ENCODE assay signal across 37 cellular contexts in the genomic region with DNA sequence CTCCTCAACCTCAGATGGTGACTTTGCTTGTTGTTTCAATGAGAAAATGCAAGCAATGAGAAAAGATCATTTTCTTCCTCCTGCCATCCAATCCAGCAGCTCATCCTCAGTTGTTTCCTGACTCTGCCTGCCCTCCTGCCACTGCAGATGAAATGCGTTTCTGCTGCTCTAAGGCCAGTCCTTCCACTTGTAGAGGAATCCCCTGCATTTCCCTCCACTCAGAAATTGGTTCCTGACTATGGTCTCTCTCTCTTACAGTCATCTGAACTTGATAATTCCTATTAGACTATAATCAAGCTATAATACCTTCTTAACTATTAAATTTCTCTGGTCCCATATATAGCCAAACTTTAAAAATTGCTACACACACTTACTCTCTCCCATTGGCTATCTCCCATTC. TPM values are rescaled to one million over a fixed set of nuclear protein-coding genes. Genes with fewer than 3 reads are reported as not detected.
"Had no signal": no experiment of that assay in that cellular context is flagged by ENCODE, and none has a peak within 500 bp of the region (broad histone marks: within the 10 kb centered on the region; RNA-seq: fewer than 3 reads in every experiment).

No MANE protein-coding gene starts in this region.

- H3K4me3 ChIP-seq: PC-9, SJCRH30, SK-N-MC had no signal

- H3K4me1 ChIP-seq: SJCRH30 had no signal

- H2AFZ ChIP-seq: PC-9 had no signal

- ATAC-seq: Panc1, Right ventricle myocardium inferior, SK-N-SH treated with all-trans-retinoic acid at 6 μM for 48 hours had no signal

- H3K4me2 ChIP-seq: KMS-11, PC-9 had no signal

- H3K27ac ChIP-seq: KMS-11, PC-9, RWPE1, SJCRH30, SK-N-MC had no signal

- DNase-seq: Karpas-422, MM.1S, NCI-H1048, NCI-H1092 treated with DMSO at 0.1 percent for 48 hours, NCI-H1105 treated with DMSO at 0.1 percent for 48 hours, NCI-H1417, NCI-H1436, NCI-H146, NCI-H1694, NCI-H187, NCI-H1930, NCI-H2029 treated with DMSO at 0.1 percent for 48 hours, NCI-H2081 treated with DMSO at 0.1 percent for 48 hours, NCI-H2107, NCI-H2171, NCI-H226, NCI-H446 treated with DMSO at 0.1 percent for 48 hours, NCI-H510A, NCI-H526, NCI-H69, NCI-H748 treated with DMSO at 0.1 percent for 48 hours, NCI-H82, PC-9, SHP77, SIG-M5, SJCRH30 had no signal

- H3K27me3 ChIP-seq: SJCRH30 had no signal

- FAIRE-seq: RCC 7860 had no signal

- H3K9ac ChIP-seq: KMS-11 had no signal

- H3K36me3 ChIP-seq: SJCRH30 had no signal

- H3K9me3 ChIP-seq: SJCRH30 had no signal

RNA-seq across cellular contexts. Expression of gene ITGA8, which starts 14.4 kb away (rescaled TPM):
- total RNA-seq: LHCN-M2, MCF 10A, OCI-LY7, PC-9, SJCRH30, SK-MEL-5 had no signal
